ENCODE assay signal across 33 cellular contexts in genomic region chrX:123550829-123551228, GRCh38.
"Had no signal": no experiment of that assay in that cellular context is flagged by ENCODE, and none has a peak within 500 bp of the region (broad histone marks: within the 10 kb centered on the region; RNA-seq: fewer than 3 reads in every experiment).

No MANE protein-coding gene starts in this region.

- H3K27me3 Mint-ChIP-seq: activated B cell treated with CpG ODN at 0.5 μM for 24 hours; activated CD4-positive, alpha-beta memory T cell treated with anti-CD3 and anti-CD28 coated beads for 36 hours; activated CD8-positive, alpha-beta T cell treated with anti-CD3 and anti-CD28 coated beads for 36 hours; activated naive CD4-positive, alpha-beta T cell treated with anti-CD3 and anti-CD28 coated beads, Interleukin-2, amount 10 ng/mL, durations not matched to agents 7 days and 5 days; activated naive CD4-positive, alpha-beta T cell treated with anti-CD3 and anti-CD28 coated beads, Interleukin-2, amount 50 U/mL, for 24 hours; activated naive CD8-positive, alpha-beta T cell; activated naive CD8-positive, alpha-beta T cell treated with anti-CD3 and anti-CD28 coated beads, Interleukin-2, amount 50 U/mL, for 24 hours had no signal

- H3K9me3 ChIP-seq: ascending aorta, body of pancreas had no signal

- ATAC-seq: activated CD8-positive, alpha-beta T cell treated with anti-CD3 and anti-CD28 coated beads for 36 hours; activated naive CD8-positive, alpha-beta T cell treated with anti-CD3 and anti-CD28 coated beads, Interleukin-2, amount 50 U/mL, for 24 hours; activated T-cell treated with anti-CD3 and anti-CD28 coated beads, Interleukin-2, amount 50 U/mL, for 4 hours; activated T-cell treated with anti-CD3 and anti-CD28 coated beads, Interleukin-2, amount 50 U/mL, for 72 hours; activated T-helper 17 cell treated with anti-CD3 and anti-CD28 coated beads, Interleukin-2, amount 50 U/mL, for 72 hours; body of pancreas had no signal

- H3K27ac Mint-ChIP-seq: activated B cell treated with CpG ODN at 0.5 μM for 24 hours; activated CD4-positive, alpha-beta memory T cell treated with anti-CD3 and anti-CD28 coated beads for 36 hours; activated CD4-positive, alpha-beta T cell treated with anti-CD3 and anti-CD28 coated beads, Interleukin-2, amount 10 ng/mL, durations not matched to agents 24 days and 14 days; activated CD8-positive, alpha-beta T cell treated with anti-CD3 and anti-CD28 coated beads for 36 hours; activated naive CD4-positive, alpha-beta T cell treated with anti-CD3 and anti-CD28 coated beads, Interleukin-2, amount 10 ng/mL, durations not matched to agents 7 days and 5 days; activated naive CD4-positive, alpha-beta T cell treated with anti-CD3 and anti-CD28 coated beads, Interleukin-2, amount 50 U/mL, for 24 hours; activated naive CD8-positive, alpha-beta T cell; activated naive CD8-positive, alpha-beta T cell treated with anti-CD3 and anti-CD28 coated beads, Interleukin-2, amount 10 ng/mL, durations not matched to agents 7 days and 5 days; activated naive CD8-positive, alpha-beta T cell treated with anti-CD3 and anti-CD28 coated beads, Interleukin-2, amount 50 U/mL, for 24 hours; activated T-cell treated with anti-CD3 and anti-CD28 coated beads, Interleukin-2, amount 50 U/mL, for 72 hours; activated T-helper 1 cell treated with anti-CD3 and anti-CD28 coated beads, Interleukin-12 subunit alpha, Interleukin-12 subunit beta, Interleukin-2, Interleukin-4 antibody, amounts not matched to agents 30 ng/mL and 10 ng/mL and 1 ng/mL, durations not matched to agents 14 hours and 24 hours and 36 hours; activated T-helper 17 cell treated with anti-CD3 and anti-CD28 coated beads, Interleukin-2, amount 50 U/mL, for 72 hours; T-helper 2 cell treated with Interferon-gamma antibody and Interleukin-4, amounts not matched to agents 5 μg/mL and 100 μg/mL, for 36 hours had no signal

- H3K4me3 Mint-ChIP-seq: activated B cell treated with CpG ODN at 0.5 μM for 24 hours; activated CD4-positive, alpha-beta memory T cell treated with anti-CD3 and anti-CD28 coated beads for 36 hours; activated CD4-positive, alpha-beta T cell treated with anti-CD3 and anti-CD28 coated beads, Interleukin-2, amount 10 ng/mL, durations not matched to agents 24 days and 14 days; activated CD8-positive, alpha-beta T cell treated with anti-CD3 and anti-CD28 coated beads for 36 hours; activated naive CD4-positive, alpha-beta T cell treated with anti-CD3 and anti-CD28 coated beads, Interleukin-2, amount 10 ng/mL, durations not matched to agents 7 days and 5 days; activated naive CD4-positive, alpha-beta T cell treated with anti-CD3 and anti-CD28 coated beads, Interleukin-2, amount 50 U/mL, for 24 hours; activated naive CD8-positive, alpha-beta T cell; activated naive CD8-positive, alpha-beta T cell treated with anti-CD3 and anti-CD28 coated beads, Interleukin-2, amount 10 ng/mL, durations not matched to agents 7 days and 5 days; activated naive CD8-positive, alpha-beta T cell treated with anti-CD3 and anti-CD28 coated beads, Interleukin-2, amount 50 U/mL, for 24 hours; activated T-cell treated with anti-CD3 and anti-CD28 coated beads, Interleukin-2, amount 50 U/mL, for 4 hours; activated T-cell treated with anti-CD3 and anti-CD28 coated beads, Interleukin-2, amount 50 U/mL, for 72 hours; activated T-helper 1 cell treated with anti-CD3 and anti-CD28 coated beads, Interleukin-12 subunit alpha, Interleukin-12 subunit beta, Interleukin-2, Interleukin-4 antibody, amounts not matched to agents 30 ng/mL and 10 ng/mL and 1 ng/mL, durations not matched to agents 14 hours and 24 hours and 36 hours; activated T-helper 17 cell treated with anti-CD3 and anti-CD28 coated beads, Interleukin-2, amount 50 U/mL, for 72 hours; T-helper 2 cell treated with Interferon-gamma antibody and Interleukin-4, amounts not matched to agents 5 μg/mL and 100 μg/mL, for 36 hours had no signal

- H3K36me3 Mint-ChIP-seq: activated CD4-positive, alpha-beta memory T cell treated with anti-CD3 and anti-CD28 coated beads for 36 hours; activated naive CD4-positive, alpha-beta T cell treated with anti-CD3 and anti-CD28 coated beads, Interleukin-2, amount 10 ng/mL, durations not matched to agents 7 days and 5 days; activated naive CD4-positive, alpha-beta T cell treated with anti-CD3 and anti-CD28 coated beads, Interleukin-2, amount 50 U/mL, for 24 hours; activated naive CD8-positive, alpha-beta T cell; activated naive CD8-positive, alpha-beta T cell treated with anti-CD3 and anti-CD28 coated beads, Interleukin-2, amount 10 ng/mL, durations not matched to agents 7 days and 5 days had no signal

- H3K9me3 Mint-ChIP-seq: activated B cell treated with CpG ODN at 0.5 μM for 24 hours; activated CD4-positive, alpha-beta memory T cell treated with anti-CD3 and anti-CD28 coated beads for 36 hours; activated CD4-positive, alpha-beta T cell treated with anti-CD3 and anti-CD28 coated beads, Interleukin-2, amount 10 ng/mL, durations not matched to agents 24 days and 14 days; activated CD8-positive, alpha-beta T cell treated with anti-CD3 and anti-CD28 coated beads for 36 hours; activated naive CD4-positive, alpha-beta T cell treated with anti-CD3 and anti-CD28 coated beads, Interleukin-2, amount 10 ng/mL, durations not matched to agents 7 days and 5 days; activated naive CD4-positive, alpha-beta T cell treated with anti-CD3 and anti-CD28 coated beads, Interleukin-2, amount 50 U/mL, for 24 hours; activated naive CD8-positive, alpha-beta T cell treated with anti-CD3 and anti-CD28 coated beads, Interleukin-2, amount 10 ng/mL, durations not matched to agents 7 days and 5 days; activated naive CD8-positive, alpha-beta T cell treated with anti-CD3 and anti-CD28 coated beads, Interleukin-2, amount 50 U/mL, for 24 hours; activated T-cell treated with anti-CD3 and anti-CD28 coated beads, Interleukin-2, amount 50 U/mL, for 4 hours; activated T-helper 1 cell treated with anti-CD3 and anti-CD28 coated beads, Interleukin-12 subunit alpha, Interleukin-12 subunit beta, Interleukin-2, Interleukin-4 antibody, amounts not matched to agents 30 ng/mL and 10 ng/mL and 1 ng/mL, durations not matched to agents 14 hours and 24 hours and 36 hours; activated T-helper 17 cell treated with anti-CD3 and anti-CD28 coated beads, Interleukin-2, amount 50 U/mL, for 72 hours; T-helper 2 cell treated with Interferon-gamma antibody and Interleukin-4, amounts not matched to agents 5 μg/mL and 100 μg/mL, for 36 hours had no signal

- DNase-seq: activated B cell treated with CpG ODN at 0.5 μM for 24 hours; activated CD4-positive, alpha-beta memory T cell treated with anti-CD3 and anti-CD28 coated beads for 36 hours; activated CD4-positive, alpha-beta T cell treated with anti-CD3 and anti-CD28 coated beads for 4 hours; activated CD4-positive, alpha-beta T cell treated with anti-CD3 and anti-CD28 coated beads, Interleukin-2, amount 10 ng/mL, durations not matched to agents 24 days and 14 days; activated CD4-positive, alpha-beta T cell treated with anti-CD3 and anti-CD28 coated beads, Interleukin-2, amount 50 U/mL, for 1 hour; activated CD4-positive, alpha-beta T cell treated with anti-CD3 and anti-CD28 coated beads, Interleukin-2, amount 50 U/mL, for 4 hours; activated CD4-positive, CD25-positive, alpha-beta regulatory T cell treated with anti-CD3 and anti-CD28 coated beads, Interleukin-2, amount 50 U/mL, for 72 hours; activated CD8-positive, alpha-beta memory T cell treated with anti-CD3 and anti-CD28 coated beads, Interleukin-2, amount 50 U/mL, for 4 hours; activated CD8-positive, alpha-beta T cell treated with anti-CD3 and anti-CD28 coated beads for 36 hours; activated gamma-delta T cell; activated naive CD4-positive, alpha-beta T cell treated with anti-CD3 and anti-CD28 coated beads, Interleukin-2, amount 10 ng/mL, durations not matched to agents 7 days and 5 days; activated naive CD4-positive, alpha-beta T cell treated with Interleukin-2 at 50 U/mL for 16 hours; activated naive CD8-positive, alpha-beta T cell treated with anti-CD3 and anti-CD28 coated beads, Interleukin-2, amount 10 ng/mL, durations not matched to agents 7 days and 5 days; activated naive CD8-positive, alpha-beta T cell treated with anti-CD3 and anti-CD28 coated beads, Interleukin-2, amount 50 U/mL, for 24 hours; activated T-cell treated with anti-CD3 and anti-CD28 coated beads for 4 hours; activated T-cell treated with anti-CD3 and anti-CD28 coated beads, Interleukin-2, amount 50 U/mL, for 1 hour; activated T-cell treated with anti-CD3 and anti-CD28 coated beads, Interleukin-2, amount 50 U/mL, for 4 hours; activated T-cell treated with anti-CD3 and anti-CD28 coated beads, Interleukin-2, amount 50 U/mL, for 72 hours; amygdala; anterior cingulate cortex; body of pancreas; brain microvascular endothelial cell; central memory CD4-positive, alpha-beta T cell; T-helper 2 cell; T-helper 9 cell had no signal

- H3K36me3 ChIP-seq: ascending aorta, brain microvascular endothelial cell, breast epithelium had no signal

- H3K27ac ChIP-seq: ascending aorta, body of pancreas, brain microvascular endothelial cell, breast epithelium, VCaP had no signal

- H3K4me1 ChIP-seq: ascending aorta, body of pancreas, breast epithelium had no signal

- H3K27me3 ChIP-seq: ascending aorta, body of pancreas, brain microvascular endothelial cell, breast epithelium had no signal

- H3K4me3 ChIP-seq: ascending aorta, body of pancreas, breast epithelium had no signal

- H3K4me1 Mint-ChIP-seq: activated B cell treated with CpG ODN at 0.5 μM for 24 hours; activated CD4-positive, alpha-beta T cell treated with anti-CD3 and anti-CD28 coated beads, Interleukin-2, amount 10 ng/mL, durations not matched to agents 24 days and 14 days; activated naive CD4-positive, alpha-beta T cell treated with anti-CD3 and anti-CD28 coated beads, Interleukin-2, amount 10 ng/mL, durations not matched to agents 7 days and 5 days; activated naive CD4-positive, alpha-beta T cell treated with anti-CD3 and anti-CD28 coated beads, Interleukin-2, amount 50 U/mL, for 24 hours; activated naive CD8-positive, alpha-beta T cell treated with anti-CD3 and anti-CD28 coated beads, Interleukin-2, amount 10 ng/mL, durations not matched to agents 7 days and 5 days; activated naive CD8-positive, alpha-beta T cell treated with anti-CD3 and anti-CD28 coated beads, Interleukin-2, amount 50 U/mL, for 24 hours; activated T-helper 17 cell treated with anti-CD3 and anti-CD28 coated beads, Interleukin-2, amount 50 U/mL, for 72 hours had no signal
